In the genomic region with DNA sequence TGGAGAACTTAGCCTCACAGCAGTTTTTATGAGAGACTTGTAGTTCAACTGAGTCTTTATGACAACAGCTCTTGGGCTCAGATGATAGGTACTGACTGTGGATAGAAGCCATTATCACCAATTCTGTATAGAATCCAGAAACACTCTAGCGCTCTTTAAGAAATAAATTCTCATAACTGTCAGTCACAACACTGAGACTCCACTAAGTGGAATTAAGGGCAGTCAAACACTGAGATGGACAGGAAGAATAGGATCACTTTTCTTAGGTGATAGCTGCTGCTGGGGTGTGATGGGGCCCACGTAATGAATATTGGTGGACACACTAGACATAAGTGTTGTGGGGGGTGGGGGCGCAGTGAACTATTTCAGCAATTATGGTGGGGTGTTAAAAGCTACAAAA, we compare ENCODE assay signal across 32 cellular contexts.
"Had no signal": no experiment of that assay in that cellular context is flagged by ENCODE, and none has a peak within 500 bp of the region (broad histone marks: within the 10 kb centered on the region; RNA-seq: fewer than 3 reads in every experiment).

No MANE protein-coding gene starts in this region.

- H3K36me3 ChIP-seq: adrenal gland, ascending aorta, brain microvascular endothelial cell, breast epithelium, cardiac muscle cell had no signal

- H3K27me3 ChIP-seq: adrenal gland, ascending aorta, body of pancreas, brain microvascular endothelial cell, breast epithelium, cardiac muscle cell had no signal

- H3K4me1 ChIP-seq: adrenal gland, ascending aorta, body of pancreas, breast epithelium had no signal

- H3K4me3 ChIP-seq: adrenal gland, ascending aorta, body of pancreas, breast epithelium, cardiac muscle cell had no signal

- DNase-seq: activated effector memory CD4-positive, alpha-beta T cell treated with anti-CD3 and anti-CD28 coated beads, Interleukin-2, amount 50 U/mL, for 16 hours; activated effector memory CD4-positive, alpha-beta T cell treated with Interleukin-2 at 50 U/mL for 16 hours; activated gamma-delta T cell; activated gamma-delta T cell treated with Interleukin-2 at 50 U/mL for 16 hours; activated naive CD4-positive, alpha-beta T cell; activated naive CD4-positive, alpha-beta T cell treated with anti-CD3 and anti-CD28 coated beads for 36 hours; activated naive CD4-positive, alpha-beta T cell treated with anti-CD3 and anti-CD28 coated beads, Interleukin-2, amount 10 ng/mL, durations not matched to agents 7 days and 5 days; activated naive CD4-positive, alpha-beta T cell treated with anti-CD3 and anti-CD28 coated beads, Interleukin-2, amount 50 U/mL, for 16 hours; activated naive CD4-positive, alpha-beta T cell treated with Interleukin-2 at 50 U/mL for 16 hours; activated naive CD8-positive, alpha-beta T cell treated with anti-CD3 and anti-CD28 coated beads for 36 hours; activated naive CD8-positive, alpha-beta T cell treated with anti-CD3 and anti-CD28 coated beads, Interleukin-2, amount 10 ng/mL, durations not matched to agents 7 days and 5 days; activated naive CD8-positive, alpha-beta T cell treated with anti-CD3 and anti-CD28 coated beads, Interleukin-2, amount 50 U/mL, for 24 hours; activated T-cell treated with anti-CD3 and anti-CD28 coated beads, Interleukin-2, amount 50 U/mL, for 1 hour; activated T-cell treated with anti-CD3 and anti-CD28 coated beads, Interleukin-2, amount 50 U/mL, for 24 hours; activated T-cell treated with anti-CD3 and anti-CD28 coated beads, Interleukin-2, amount 50 U/mL, for 4 hours; activated T-cell treated with anti-CD3 and anti-CD28 coated beads, Interleukin-2, amount 50 U/mL, for 48 hours; activated T-cell treated with anti-CD3 and anti-CD28 coated beads, Interleukin-2, amount 50 U/mL, for 72 hours; adrenal gland; amniotic stem cell; amygdala; anterior cingulate cortex; aorta; body of pancreas; brain microvascular endothelial cell; caudate nucleus; central memory CD4-positive, alpha-beta T cell; cerebellar nuclear complex had no signal

- H3K27ac ChIP-seq: adrenal gland, ascending aorta, body of pancreas, brain microvascular endothelial cell, breast epithelium, cardiac muscle cell had no signal

- H3K9me3 ChIP-seq: adrenal gland, ascending aorta, body of pancreas, breast epithelium had no signal

- ATAC-seq: activated naive CD4-positive, alpha-beta T cell treated with anti-CD3 and anti-CD28 coated beads, Interleukin-2, amount 50 U/mL, for 72 hours; activated naive CD8-positive, alpha-beta T cell treated with anti-CD3 and anti-CD28 coated beads, Interleukin-2, amount 50 U/mL, for 24 hours; activated T-cell treated with anti-CD3 and anti-CD28 coated beads, Interleukin-2, amount 50 U/mL, for 4 hours; activated T-cell treated with anti-CD3 and anti-CD28 coated beads, Interleukin-2, amount 50 U/mL, for 72 hours; activated T-helper 17 cell treated with anti-CD3 and anti-CD28 coated beads, Interleukin-2, amount 50 U/mL, for 72 hours; body of pancreas had no signal
